ENCODE assay signal across 17 cellular contexts in genomic region chr10:20970044-20970443, GRCh38.
DNase-seq lines count a peak whose midpoint lies in the region; ATAC-seq and TF ChIP-seq lines count a peak whose summit lies in the region.
"Had no signal": no experiment of that assay in that cellular context is flagged by ENCODE, and none has a peak within 500 bp of the region (broad histone marks: within the 10 kb centered on the region; RNA-seq: fewer than 3 reads in every experiment).

No MANE protein-coding gene starts in this region.

- H3K9me2 ChIP-seq in PC-3 (replicated peaks; ENCODE audit: low read length): no peaks in the 10 kb centered on the region

- H4K20me1 ChIP-seq in PC-3 (ENCODE audit: low read length): no peaks in the 10 kb centered on the region

- CTCF ChIA-PET in MCF 10A (lab: Yijun Ruan, JAX) (interaction anchor here (0.6 kb wide), 1 partner anchor 284 kb away, joined by 3 read pairs; no protein-coding TSS in a partner anchor), PC-3 (lab: Charles Lee) (no interaction called here)

- no peak overlapping the region for H3K4me3 Mint-ChIP-seq in MCF 10A (ENCODE audit: unreplicated experiment)
- H3K4me3 Mint-ChIP-seq: activated naive CD8-positive, alpha-beta T cell treated with anti-CD3 and anti-CD28 coated beads, Interleukin-2, amount 50 U/mL, for 24 hours; stimulated activated naive CD8-positive, alpha-beta T cell treated with anti-CD3 and anti-CD28 coated beads, Interleukin-15, Interleukin-2, amounts not matched to agents 100 ng/mL and 50 ng/mL, for 24 hours; T-helper 2 cell treated with Interferon-gamma antibody and Interleukin-4, amounts not matched to agents 5 μg/mL and 100 μg/mL, for 36 hours had no signal

- TF ChIP-seq POLR2A in breast epithelium (IDR thresholded peaks at IDR 0.05) (no peak), esophagus muscularis mucosa (IDR thresholded peaks at IDR 0.05; ENCODE audit: low read depth) (no peak)

- no peak overlapping the region for H3K27ac Mint-ChIP-seq in MCF 10A (ENCODE audit: low read depth, unreplicated experiment)
- H3K27ac Mint-ChIP-seq: activated naive CD8-positive, alpha-beta T cell treated with anti-CD3 and anti-CD28 coated beads, Interleukin-2, amount 50 U/mL, for 24 hours; stimulated activated naive CD8-positive, alpha-beta T cell treated with anti-CD3 and anti-CD28 coated beads, Interleukin-15, Interleukin-2, amounts not matched to agents 100 ng/mL and 50 ng/mL, for 24 hours; T-helper 2 cell treated with Interferon-gamma antibody and Interleukin-4, amounts not matched to agents 5 μg/mL and 100 μg/mL, for 36 hours had no signal

- TF ChIP-seq EP300 in esophagus muscularis mucosa (IDR thresholded peaks at IDR 0.05): no peak

- H3K4me2 ChIP-seq in PC-3 (ENCODE audit: low read length): no peak overlapping the region

- H3K79me2 ChIP-seq in PC-3 (ENCODE audit: low read length): no peaks in the 10 kb centered on the region

- TF ChIP-seq CTCF in MCF 10A (IDR thresholded peaks at IDR 0.05; ENCODE audit: unreplicated experiment): no peak
- TF ChIP-seq CTCF in breast epithelium (IDR thresholded peaks at IDR 0.05): no peak
- no peak for TF ChIP-seq CTCF in PC-3 (conservative IDR thresholded peaks at IDR 0.05; ENCODE audit: low read depth, low read length)
- no peak for TF ChIP-seq CTCF in esophagus muscularis mucosa (IDR thresholded peaks at IDR 0.05)

- peak; percentile 100 for ATAC-seq in PC-3
- no peak for ATAC-seq in GM19351 (IDR thresholded peaks at IDR 0.05; ENCODE audit: unreplicated experiment)
- ATAC-seq: activated naive CD8-positive, alpha-beta T cell treated with anti-CD3 and anti-CD28 coated beads, Interleukin-2, amount 50 U/mL, for 24 hours had no signal

- no peaks in the 10 kb centered on the region for H3K4me1 Mint-ChIP-seq in MCF 10A (ENCODE audit: insufficient read depth, unreplicated experiment)
- H3K4me1 Mint-ChIP-seq: activated naive CD8-positive, alpha-beta T cell treated with anti-CD3 and anti-CD28 coated beads, Interleukin-2, amount 50 U/mL, for 24 hours had no signal

- H3K36me3 ChIP-seq in breast epithelium (no peaks in the 10 kb centered on the region), PC-3 (ENCODE audit: low read depth, low read length) (no peaks in the 10 kb centered on the region), esophagus muscularis mucosa (no peaks in the 10 kb centered on the region)
- H3K36me3 ChIP-seq: Peyer's patch had no signal

- no peak overlapping the region for H3K4me3 ChIP-seq in breast epithelium
- H3K4me3 ChIP-seq in PC-3 (ENCODE audit: low read length): no peak overlapping the region
- no peak overlapping the region for H3K4me3 ChIP-seq in esophagus muscularis mucosa
- H3K4me3 ChIP-seq: Peyer's patch had no signal

- no peak overlapping the region for H3K9ac ChIP-seq in PC-3 (ENCODE audit: low read length)

- H2AFZ ChIP-seq in PC-3 (ENCODE audit: low read length): no peak overlapping the region

- H3K9me3 Mint-ChIP-seq in MCF 10A (ENCODE audit: unreplicated experiment): peaks cover 3% of the 10 kb centered on the region
- H3K9me3 Mint-ChIP-seq: activated naive CD8-positive, alpha-beta T cell treated with anti-CD3 and anti-CD28 coated beads, Interleukin-2, amount 50 U/mL, for 24 hours; T-helper 2 cell treated with Interferon-gamma antibody and Interleukin-4, amounts not matched to agents 5 μg/mL and 100 μg/mL, for 36 hours had no signal

- H3K9me3 ChIP-seq in breast epithelium (no peaks in the 10 kb centered on the region), PC-3 (ENCODE audit: low read length) (no peaks in the 10 kb centered on the region), esophagus muscularis mucosa (no peaks in the 10 kb centered on the region)
- H3K9me3 ChIP-seq: Peyer's patch had no signal

- peaks cover 11% of the 10 kb centered on the region for H3K36me3 Mint-ChIP-seq in MCF 10A (ENCODE audit: insufficient read depth, unreplicated experiment)

- DNase-seq in MCF 10A (ENCODE audit: unreplicated experiment) (peak; percentile 86), breast epithelium (ENCODE audit: low spot score in 2 of 2) (no peak), PC-3 (peak; percentile 76), esophagus muscularis mucosa (ENCODE audit: extremely low spot score) (peak; percentile 42), substantia nigra (lab: John Stamatoyannopoulos, UW) (no peak)
- no peak for DNase-seq in stimulated activated CD4-positive, alpha-beta T cell treated with anti-CD3 and anti-CD28 coated beads, Interleukin-15, amount 100 ng/mL, for 24 hours
- DNase-seq in stimulated activated CD4-positive, alpha-beta T cell treated with anti-CD3 and anti-CD28 coated beads, Interleukin-4, amount 100 ng/mL, for 4 hours: no peak
- DNase-seq: activated CD4-positive, alpha-beta T cell treated with anti-CD3 and anti-CD28 coated beads for 48 hours; activated naive CD8-positive, alpha-beta T cell treated with anti-CD3 and anti-CD28 coated beads, Interleukin-2, amount 50 U/mL, for 24 hours; activated T-cell treated with anti-CD3 and anti-CD28 coated beads, Interleukin-2, amount 50 U/mL, for 1 hour; NCI-H146; NCI-H446; nucleus accumbens; Peyer's patch had no signal

- H3F3A ChIP-seq in PC-3 (ENCODE audit: low read length, unreplicated experiment): no peaks in the 10 kb centered on the region

- no peak overlapping the region for H3K27ac ChIP-seq in breast epithelium
- 0 out of 2 replicates have a peak overlapping the region, but pooled peaks have one; percentile 30 for H3K27ac ChIP-seq in PC-3 (ENCODE audit: low read length)
- H3K27ac ChIP-seq in esophagus muscularis mucosa (replicated peaks in 1 of 4): no peak overlapping the region
- H3K27ac ChIP-seq in substantia nigra (ENCODE audit: low read depth, low read length, poor library complexity, severe bottlenecking): no peak overlapping the region
- H3K27ac ChIP-seq: Peyer's patch had no signal

- WGBS in esophagus muscularis mucosa: 96% methylated on average over 3 of the region's 3 CpGs

- H3K27me3 ChIP-seq in breast epithelium (no peaks in the 10 kb centered on the region), PC-3 (ENCODE audit: low read length) (no peaks in the 10 kb centered on the region), esophagus muscularis mucosa (no peaks in the 10 kb centered on the region)
- H3K27me3 ChIP-seq: Peyer's patch had no signal

- POLR2A ChIA-PET in MCF 10A (lab: Yijun Ruan, JAX): interaction anchor here (0.6 to 1.2 kb wide), 4 partner anchors 13 to 51 kb away, joined by 3 to 5 read pairs (median 4); no protein-coding TSS in a partner anchor
- POLR2A ChIA-PET in PC-3 (lab: Charles Lee; ENCODE audit: unreplicated experiment): interaction anchor here (0.7 kb wide), 1 partner anchor 25 kb away, joined by 9 read pairs; no protein-coding TSS in a partner anchor

- BruUV-seq in MCF 10A (replicated peaks; lab: Mats Ljungman, UMichigan) (no TSS peak), PC-3 (replicated peaks; lab: Mats Ljungman, UMichigan) (no TSS peak)

- H3K4me1 ChIP-seq in breast epithelium: no peaks in the 10 kb centered on the region
- H3K4me1 ChIP-seq in PC-3 (ENCODE audit: insufficient read depth, low read length): peaks cover 7% of the 10 kb centered on the region; the same call in 1 of the 2 replicates
- H3K4me1 ChIP-seq in esophagus muscularis mucosa: no peaks in the 10 kb centered on the region
- H3K4me1 ChIP-seq: Peyer's patch had no signal

- intact Hi-C loops in MCF 10A (cut with micrococcal nuclease) (no loop called here), breast epithelium (cut with DNase I; ENCODE audit: low total_unique reads) (no loop called here), PC-3 (cut with micrococcal nuclease) (loop anchor here (5.0 kb wide), 1 partner anchor 33 kb away; no protein-coding TSS in a partner anchor), esophagus muscularis mucosa (cut with DNase I) (no loop called here)

- no peaks in the 10 kb centered on the region for H3K27me3 Mint-ChIP-seq in MCF 10A (ENCODE audit: insufficient read depth, unreplicated experiment)
- H3K27me3 Mint-ChIP-seq: activated naive CD8-positive, alpha-beta T cell treated with anti-CD3 and anti-CD28 coated beads, Interleukin-2, amount 50 U/mL, for 24 hours; stimulated activated naive CD8-positive, alpha-beta T cell treated with anti-CD3 and anti-CD28 coated beads, Interleukin-15, Interleukin-2, amounts not matched to agents 100 ng/mL and 50 ng/mL, for 24 hours had no signal

Comparison
In these comparisons a context has a peak if more than half of its experiments do, and no peak if none do; other contexts are left out.
1. DNase-seq: peak in MCF 10A (single experiment), PC-3 (single experiment) and esophagus muscularis mucosa (single experiment); none in breast epithelium (0 of 2), substantia nigra (0 of 49), stimulated activated CD4-positive, alpha-beta T cell treated with anti-CD3 and anti-CD28 coated beads, Interleukin-15, amount 100 ng/mL, for 24 hours (single experiment) and stimulated activated CD4-positive, alpha-beta T cell treated with anti-CD3 and anti-CD28 coated beads, Interleukin-4, amount 100 ng/mL, for 4 hours (0 of 2).